Comparison of ENCODE assay signal across 16 cellular contexts in genomic region chr7:121451367-121452073, GRCh38. TPM values are rescaled to one million over a fixed set of nuclear protein-coding genes. Genes with fewer than 3 reads are reported as not detected.
A peak's percentile ranks its signal among the peaks of the same experiment; 100 is the strongest.
DNase-seq lines count a peak whose midpoint lies in the region; ATAC-seq, FAIRE-seq and TF ChIP-seq lines count a peak whose summit lies in the region.
"Had no signal": no experiment of that assay in that cellular context is flagged by ENCODE, and none has a peak within 500 bp of the region (broad histone marks: within the 10 kb centered on the region; RNA-seq: fewer than 3 reads in every experiment).

No MANE protein-coding gene starts in this region.

- CTCF ChIA-PET in GM12878 (lab: Yijun Ruan, JAX), result interaction anchor here (0.9 to 2.4 kb wide), 4 partner anchors 10 to 85 kb away, joined by 3 to 8 read pairs (median 4); no protein-coding TSS in a partner anchor

- no peaks in the 10 kb centered on the region for H3K9me3 ChIP-seq in GM12878 (replicated peaks; ENCODE audit: control insufficient read depth, insufficient read depth, low read length)
- H3K9me3 ChIP-seq: HAP-1 had no signal

- H3K4me1 Mint-ChIP-seq in naive B cell, result peaks cover 12 to 16% (median 14%) of the 10 kb centered on the region in 3 donors

- ATAC-seq in GM12878 (peak; percentile 21; the same call in 1 of the 3 replicates), naive B cell (ENCODE audit: low read depth in 2 of 2) (peak; percentile 81 to 92), HG03045 (IDR thresholded peaks at IDR 0.05; ENCODE audit: unreplicated experiment) (no peak), GM18873 (IDR thresholded peaks at IDR 0.05; ENCODE audit: low FRiP score, unreplicated experiment) (no peak)

- intact Hi-C loops in GM12878 (cut with micrococcal nuclease; ENCODE audit: unreplicated experiment), result no loop called here

- FAIRE-seq in GM12878 (lab: Jason Lieb, UNC), result no peak

- BruUV-seq in GM12878 (replicated peaks; lab: Mats Ljungman, UMichigan), result no TSS peak

- H3K4me2 ChIP-seq in GM12878 (ENCODE audit: control insufficient read depth, insufficient read depth), result no peak overlapping the region

- no peak overlapping the region for H3K27ac ChIP-seq in GM12878 (ENCODE audit: control insufficient read depth, insufficient read depth)
- H3K27ac ChIP-seq: 22Rv1 had no signal

- H3K9me3 Mint-ChIP-seq in naive B cell, result peaks cover 0 to 16% (median 4%) of the 10 kb centered on the region in 7 donors
- H3K9me3 Mint-ChIP-seq: CD4-positive, alpha-beta memory T cell had no signal

- H3K4me3 Mint-ChIP-seq in naive B cell, result peak overlapping the region in 3 of 8 donors; percentile 17 to 43 (median 36)
- H3K4me3 Mint-ChIP-seq: CD4-positive, alpha-beta memory T cell had no signal

- no peaks in the 10 kb centered on the region for H3K36me3 Mint-ChIP-seq in naive B cell
- H3K36me3 Mint-ChIP-seq: CD4-positive, alpha-beta memory T cell had no signal

- TF ChIP-seq CTCF in GM12878 (IDR thresholded peaks at IDR 0.05 in 2 of 3, conservative IDR thresholded peaks at IDR 0.05 in 1 of 3; ENCODE audit: control insufficient read depth in 2 of 3, extremely low read depth in 1 of 3, insufficient read depth in 1 of 3, low read depth in 3 of 3, low read length in 3 of 3), result no peak

- no peaks in the 10 kb centered on the region for H3K27me3 ChIP-seq in GM12878 (replicated peaks in 1 of 2; ENCODE audit: control insufficient read depth in 2 of 2, insufficient read depth in 2 of 2, low read length in 1 of 2)

- no peaks in the 10 kb centered on the region for H3K79me2 ChIP-seq in GM12878 (ENCODE audit: control insufficient read depth, insufficient read depth, low read length)

- H3K36me3 ChIP-seq in GM12878 (ENCODE audit: control insufficient read depth in 2 of 2, insufficient read depth in 2 of 2, low read length in 1 of 2), result no peaks in the 10 kb centered on the region
- H3K36me3 ChIP-seq: HAP-1 had no signal

- no peak for TF ChIP-seq EP300 in GM12878 (IDR thresholded peaks at IDR 0.05; ENCODE audit: borderline replicate concordance in 1 of 2, control insufficient read depth in 1 of 2, low read depth in 2 of 2, low read length in 2 of 2)

- H4K20me1 ChIP-seq in GM12878 (ENCODE audit: control insufficient read depth, insufficient read depth), result no peaks in the 10 kb centered on the region

- POLR2A ChIA-PET in GM12878 (lab: Charles Lee), result interaction anchor here (0.8 to 2.5 kb wide), 3 partner anchors 10 to 47 kb away, joined by 3 to 10 read pairs (median 3); no protein-coding TSS in a partner anchor

- no peak overlapping the region for H3K4me3 ChIP-seq in GM12878
- H3K4me3 ChIP-seq: HAP-1 had no signal

- RAD21 ChIA-PET in GM12878 (lab: Charles Lee; ENCODE audit: unreplicated experiment), result interaction anchor here (0.8 to 1.0 kb wide), 2 partner anchors 14 to 55 kb away, joined by 3 read pairs; partner anchors contain the start of gene FAM3C

- no peak overlapping the region for H3K9ac ChIP-seq in GM12878 (ENCODE audit: control insufficient read depth, insufficient read depth, low read length)

- TF ChIP-seq POLR2A in GM12878 (IDR thresholded peaks at IDR 0.05; ENCODE audit: low read depth, low read length), result no peak

- WGBS in GM12878 (ENCODE audit: insufficient coverage, insufficient replicate concordance, low lambda C conversion rate, missing lambda C conversion rate), result 54% methylated on average over 5 of the region's 5 CpGs

- no peak overlapping the region for H2AFZ ChIP-seq in GM12878 (ENCODE audit: control insufficient read depth, low read depth, low read length)

- H3K27ac Mint-ChIP-seq in naive B cell, result peak overlapping the region in 5 of 6 donors; percentile 4 to 69 (median 39)
- H3K27ac Mint-ChIP-seq: CD4-positive, alpha-beta memory T cell had no signal

- in situ Hi-C loops in GM12878 (cut with MboI), result no loop called here

- H3K27me3 Mint-ChIP-seq in naive B cell, result no peaks in the 10 kb centered on the region
- H3K27me3 Mint-ChIP-seq: CD4-positive, alpha-beta memory T cell had no signal

- SMC1A ChIA-PET in GM12878 (lab: Charles Lee; ENCODE audit: uncharacterized antibody, unreplicated experiment), result interaction anchor here (0.6 to 2.6 kb wide), 7 partner anchors 9 to 173 kb away, joined by 3 to 21 read pairs (median 3); partner anchors contain the start of gene FAM3C

- DNase-seq in NOMO-1 treated with DMSO at 0.1 percent for 48 hours (lab: John Stamatoyannopoulos, UW; ENCODE audit: unreplicated experiment) (peak; percentile 7), NOMO-1 (lab: John Stamatoyannopoulos, UW; ENCODE audit: unreplicated experiment in 2 of 2) (no peak), MV-4-11 (lab: John Stamatoyannopoulos, UW) (peak; percentile 37), GM12878 (ENCODE audit: low read depth, low spot score) (no peak), naive B cell (peak; percentile 17), NCI-H2107 treated with DMSO at 0.1 percent for 48 hours (lab: John Stamatoyannopoulos, UW; ENCODE audit: unreplicated experiment) (no peak)
- DNase-seq: CD4-positive, alpha-beta memory T cell; NCI-H1436; NCI-H2029 treated with DMSO at 0.1 percent for 48 hours; NCI-H524; RPMI8226; SIG-M5 had no signal

- no peak for TF ChIP-seq RAD21 in GM12878 (IDR thresholded peaks at IDR 0.05; ENCODE audit: insufficient read depth, low read depth, low read length)

- no peaks in the 10 kb centered on the region for H3K4me1 ChIP-seq in GM12878 (ENCODE audit: control insufficient read depth, insufficient read depth, low read length)

TF ChIP-seq in GM12878, 131 proteins besides CTCF, POLR2A, EP300 and RAD21:
- TF ChIP-seq SPI1 (IDR thresholded peaks at IDR 0.05; ENCODE audit: borderline replicate concordance, insufficient read depth, low read depth, low read length) (peak; percentile 39; the same call in 1 of the 2 replicates), IKZF2 (IDR thresholded peaks at IDR 0.05) (no peak)

RNA-seq across cellular contexts. Expression of gene FAM3C, which starts 55.4 kb away (rescaled TPM):
- 225 and 231 TPM in 2 replicates for total RNA-seq in GM12878 (2013; cell fraction: nucleolus; rRNA removed)
- total RNA-seq in GM12878 (2014; rRNA removed), result 23.6 and 28.8 TPM in 2 replicates
- total RNA-seq in GM12878 (2014; rRNA removed; fragmentation: Illumina TruSeq; extraction: Trizol), result 22.8 and 23.5 TPM in 2 replicates
- total RNA-seq in GM12878 (2021), result 25.0 and 25.7 TPM in 2 replicates
- polyA plus RNA-seq in GM12878 (2011; ENCODE audit: low read depth), result 25.9 TPM
- 110 and 179 TPM in 2 replicates for polyA plus RNA-seq in GM12878 (2011; rRNA removed)
- polyA plus RNA-seq in GM12878 (2011; cell fraction: cytosol; rRNA removed), result 24.1 and 27.6 TPM in 2 replicates
- 72.4 and 86.3 TPM in 2 replicates for polyA plus RNA-seq in GM12878 (2011; cell fraction: nucleus; rRNA removed)
- polyA plus RNA-seq in GM12878 (2012), result 40.1 and 44.7 TPM in 2 replicates
- 34.6 and 50.6 TPM in 2 replicates for polyA plus RNA-seq in GM12878 (2014; fragmentation: Illumina TruSeq; extraction: Trizol)
- polyA plus RNA-seq in GM12878 (2014; fragmentation: Nextera tagmentation; extraction: Ambion mirVana), result 10 to 100 TPM; 11.0 to 13.6 TPM
- polyA plus RNA-seq in GM12878 (2014; rRNA removed), result 26.0 and 30.6 TPM in 2 replicates
- polyA plus RNA-seq in GM12878 (2016; fragmentation: Nextera tagmentation; extraction: Ambion mirVana), result 10 to 100 TPM; 33.4 to 38.0 TPM
- 30.8 and 44.3 TPM in 2 replicates for polyA minus RNA-seq in GM12878 (2011; rRNA and poly(A)+ RNA removed)
- 14.0 and 20.4 TPM in 2 replicates for polyA minus RNA-seq in GM12878 (2011; cell fraction: cytosol; rRNA and poly(A)+ RNA removed)
- polyA minus RNA-seq in GM12878 (2011; cell fraction: nucleus; rRNA and poly(A)+ RNA removed), result 104 and 136 TPM in 2 replicates
- polyA plus RNA-seq in naive B cell (ENCODE audit: low read depth in 6 of 6), result 100 to 1,000 TPM in 3 of 6 donors, 10 to 100 TPM in 3; 79.8 to 115 (median 101) TPM

Comparison
In these comparisons a context has a peak if more than half of its experiments do, and no peak if none do; other contexts are left out.
1. DNase-seq: peak in NOMO-1 treated with DMSO at 0.1 percent for 48 hours (single experiment), MV-4-11 (single experiment) and naive B cell (single experiment); none in NOMO-1 (0 of 2), GM12878 (single experiment) and NCI-H2107 treated with DMSO at 0.1 percent for 48 hours (single experiment).
2. ATAC-seq: peak in GM12878 (single experiment) and naive B cell (2 of 2); none in HG03045 (single experiment) and GM18873 (single experiment).